In the genomic region with DNA sequence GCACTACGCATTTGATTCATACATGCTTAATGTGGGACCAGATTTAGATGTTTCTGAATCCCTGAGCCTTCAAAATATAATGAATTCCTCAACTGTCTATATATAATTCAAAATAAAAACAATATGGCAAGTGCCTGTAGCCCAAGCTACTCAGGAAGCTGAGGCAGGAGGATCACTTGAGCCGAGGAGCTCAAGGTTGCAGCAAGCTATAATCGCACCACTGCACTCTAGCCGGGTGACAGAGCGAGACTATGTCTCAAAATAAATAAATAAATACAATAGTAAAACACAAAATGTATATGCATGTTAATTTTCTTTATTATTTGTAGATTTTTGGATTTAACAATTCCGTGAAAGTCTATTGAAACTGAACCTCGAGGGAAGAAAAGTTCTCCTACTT, we compare ENCODE assay signal across 25 cellular contexts. TPM values are rescaled to one million over a fixed set of nuclear protein-coding genes. Genes with fewer than 3 reads are reported as not detected.
DNase-seq lines count a peak whose midpoint lies in the region; ATAC-seq and TF ChIP-seq lines count a peak whose summit lies in the region.
"Had no signal": no experiment of that assay in that cellular context is flagged by ENCODE, and none has a peak within 500 bp of the region (broad histone marks: within the 10 kb centered on the region; RNA-seq: fewer than 3 reads in every experiment).

No MANE protein-coding gene starts in this region.

- TF ChIP-seq CTCF in esophagus muscularis mucosa (IDR thresholded peaks at IDR 0.05) (no peak), lung (IDR thresholded peaks at IDR 0.05; ENCODE audit: control extremely low read depth, extremely low read depth) (no peak)

- 85% methylated on average over 7 of the region's 7 CpGs for WGBS in esophagus muscularis mucosa
- 90 to 92% methylated on average over 7 of the region's 7 CpGs for WGBS in lung, 2 donors

- H3K4me1 ChIP-seq in esophagus muscularis mucosa (no peaks in the 10 kb centered on the region), lung (ENCODE audit: control insufficient read depth in 2 of 2, insufficient read depth in 2 of 2, low read length in 2 of 2) (no peaks in the 10 kb centered on the region)
- H3K4me1 ChIP-seq: BE2C, BLaER1 had no signal

- DNase-seq in esophagus muscularis mucosa (ENCODE audit: extremely low spot score) (peak; percentile 53), lung (ENCODE audit: low spot score) (peak; percentile 18), NCI-H2107 (lab: John Stamatoyannopoulos, UW) (no peak)
- DNase-seq: 8988T; ACHN; BE2C; C1 segment of cervical spinal cord; CD4-positive, alpha-beta memory T cell; CD4-positive, CD25-positive, alpha-beta regulatory T cell; CD8-positive, alpha-beta memory T cell; COR-L47; DMS 273 treated with DMSO at 0.1 percent for 48 hours; DMS153; DMS53; DMS79; DND-41; EL; GDM1 had no signal

- H3K27me3 ChIP-seq in esophagus muscularis mucosa (peaks cover 0 to 4% (median 0%) of the 10 kb centered on the region in 4 donors), lung (ENCODE audit: control insufficient read depth, insufficient read depth) (no peaks in the 10 kb centered on the region)
- H3K27me3 ChIP-seq: BE2C, BLaER1 had no signal

- no peak overlapping the region for H3K4me3 ChIP-seq in esophagus muscularis mucosa
- no peak overlapping the region for H3K4me3 ChIP-seq in lung
- H3K4me3 ChIP-seq: BLaER1 had no signal

- ATAC-seq in lung (ENCODE audit: insufficient read depth, low FRiP score) = no peak
- ATAC-seq in HG03108 (IDR thresholded peaks at IDR 0.05; ENCODE audit: unreplicated experiment) = no peak
- no peak for ATAC-seq in GM18873 (IDR thresholded peaks at IDR 0.05; ENCODE audit: low FRiP score, unreplicated experiment)

- H3K9me3 ChIP-seq in esophagus muscularis mucosa (no peaks in the 10 kb centered on the region), lung (ENCODE audit: control insufficient read depth in 2 of 2, insufficient read depth in 1 of 2, low read length in 1 of 2) (peaks cover 0 to 1% of the 10 kb centered on the region in 2 donors)
- H3K9me3 ChIP-seq: BE2C, BLaER1 had no signal

- TF ChIP-seq EP300 in esophagus muscularis mucosa (IDR thresholded peaks at IDR 0.05) = no peak

- H3K36me3 ChIP-seq in esophagus muscularis mucosa = no peaks in the 10 kb centered on the region
- H3K36me3 ChIP-seq in lung (ENCODE audit: control insufficient read depth in 2 of 2, insufficient read depth in 2 of 2, low read length in 2 of 2) = no peaks in the 10 kb centered on the region
- H3K36me3 ChIP-seq: BE2C, BLaER1 had no signal

- TF ChIP-seq POLR2A in esophagus muscularis mucosa (IDR thresholded peaks at IDR 0.05; ENCODE audit: low read depth) = no peak

- H3K27ac ChIP-seq in esophagus muscularis mucosa (replicated peaks in 1 of 4) (no peak overlapping the region), lung (ENCODE audit: low read depth in 1 of 2, low read length in 1 of 2) (no peak overlapping the region)
- H3K27ac ChIP-seq: BLaER1 had no signal

- intact Hi-C loops in esophagus muscularis mucosa (cut with DNase I) = no loop called here

RNA-seq across cellular contexts. Expression of a gene that starts 50.6 kb away (rescaled TPM):
- total RNA-seq in esophagus muscularis mucosa (1 to 10 TPM in 1 of 4 donors, under 1 TPM in 2, not detected in 1; 0.11 to 1.6 (median 0.17) TPM), lung (1 to 10 TPM in 1 of 2 donors, under 1 TPM in 1; 0.37 to 6.0 TPM)
- 1 to 10 TPM; 2.1 to 6.3 TPM for polyA plus RNA-seq in lung
- total RNA-seq: A673; CD4-positive, alpha-beta memory T cell; CD4-positive, CD25-positive, alpha-beta regulatory T cell; CD8-positive, alpha-beta memory T cell; G401 had no signal
- polyA plus RNA-seq: AG04450; CD14-positive monocyte; CD4-positive, alpha-beta memory T cell; CD4-positive, CD25-positive, alpha-beta regulatory T cell; CD8-positive, alpha-beta memory T cell had no signal
